In the genomic region with DNA sequence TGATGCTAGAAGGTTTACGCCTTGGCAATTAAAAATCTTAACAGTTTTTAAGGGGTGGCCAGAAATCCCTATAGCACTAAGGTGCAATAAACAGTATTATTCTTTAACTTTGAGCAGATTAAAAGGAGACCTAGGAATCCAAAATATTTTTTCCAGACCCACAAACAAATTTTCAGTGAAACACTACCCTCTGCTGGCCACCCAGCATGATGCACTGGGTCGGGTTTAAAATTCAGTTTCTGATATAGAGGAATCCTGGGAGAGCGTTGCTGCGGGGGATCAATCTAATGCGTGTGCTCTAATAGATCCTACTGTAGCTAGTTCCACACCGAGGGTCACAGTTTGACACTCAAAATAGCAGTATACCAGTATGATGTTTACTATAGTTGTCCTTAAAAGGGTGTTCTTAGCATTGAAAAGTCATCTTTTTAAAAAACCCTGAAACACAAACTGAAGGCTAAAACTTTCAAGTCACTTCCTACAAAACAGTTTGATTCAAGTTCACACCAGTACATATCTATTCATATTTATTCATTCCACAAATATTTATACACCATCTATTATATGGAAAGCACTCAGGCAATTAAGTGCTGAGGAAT, we compare ENCODE assay signal across 8 cellular contexts. TPM values are rescaled to one million over a fixed set of nuclear protein-coding genes. Genes with fewer than 3 reads are reported as not detected.
DNase-seq lines count a peak whose midpoint lies in the region; ATAC-seq, FAIRE-seq and TF ChIP-seq lines count a peak whose summit lies in the region.

No MANE protein-coding gene starts in this region.

- POLR2A ChIA-PET in T-cell (lab: Charles Lee) = no interaction called here

- peak; percentile 94 for FAIRE-seq in GM19239 (lab: Jason Lieb, UNC)

- peak in 3 of 4 experiments; percentile 43 to 64 (median 56) for ATAC-seq in T-cell (replicated peaks in 1 of 4)

- DNase-seq in COLO668 (lab: John Stamatoyannopoulos, UW; ENCODE audit: unreplicated experiment) = peak; percentile 24
- DNase-seq in GM19239 (ENCODE audit: insufficient read length, low spot score) = peak; percentile 17
- DNase-seq in T-cell = peak in 23 of 34 experiments; percentile 4 to 39 (median 20)
- peak; percentile 59 for DNase-seq in cerebellum (ENCODE audit: low spot score)
- DNase-seq in kidney glomerular epithelial cell (lab: John Stamatoyannopoulos, UW) = peak; percentile 33
- DNase-seq in stimulated activated CD4-positive, alpha-beta T cell treated with anti-CD3 and anti-CD28 coated beads, TNF-alpha, amount 100 ng/mL, for 1 hour (ENCODE audit: low read depth in 3 of 3, low spot score in 1 of 3) = peak in 2 of 3 donors; percentile 5 to 14
- no peak for DNase-seq in posterior vena cava (ENCODE audit: low spot score)

- H3K9me3 Mint-ChIP-seq in T-cell = no peaks in the 10 kb centered on the region

- intact Hi-C loops in posterior vena cava (cut with DNase I) = loop anchor here (5.0 to 10.0 kb wide), 2 partner anchors 801 to 803 kb away; no protein-coding TSS in a partner anchor

- H3K27ac Mint-ChIP-seq in T-cell = no peak overlapping the region

- CTCF ChIA-PET in T-cell (lab: Charles Lee) = interaction anchor here (1.3 to 6.1 kb wide), 6 partner anchors 10 to 785 kb away, joined by 3 to 37 read pairs (median 15); a partner anchor contains a TSS

- peak; percentile 78 for TF ChIP-seq CTCF in LNCAP (IDR thresholded peaks at IDR 0.05)

- H3K27me3 Mint-ChIP-seq in T-cell = no peaks in the 10 kb centered on the region

- H3K4me3 Mint-ChIP-seq in T-cell = no peak overlapping the region

- peaks cover 3 to 19% (median 8%) of the 10 kb centered on the region in 3 donors for H3K4me1 Mint-ChIP-seq in T-cell

- peaks cover 60% of the 10 kb centered on the region for H3K36me3 Mint-ChIP-seq in T-cell

RNA-seq across cellular contexts. Expression of a gene that starts 10.2 kb away (rescaled TPM):
- total RNA-seq in T-cell (1 to 10 TPM; 6.2 to 9.3 (median 7.1) TPM), cerebellum (19.2 TPM), posterior vena cava (1 to 10 TPM; 3.6 TPM)

RNA-seq across cellular contexts. Expression of a gene that starts 12.0 kb away (rescaled TPM):
- 10 to 100 TPM; 19.0 to 26.8 (median 25.5) TPM for total RNA-seq in T-cell
- total RNA-seq in cerebellum = 88.9 TPM
- 10 to 100 TPM; 20.5 to 21.3 TPM for total RNA-seq in posterior vena cava
